14 cellular contexts compared by ENCODE assay signal in the genomic region with DNA sequence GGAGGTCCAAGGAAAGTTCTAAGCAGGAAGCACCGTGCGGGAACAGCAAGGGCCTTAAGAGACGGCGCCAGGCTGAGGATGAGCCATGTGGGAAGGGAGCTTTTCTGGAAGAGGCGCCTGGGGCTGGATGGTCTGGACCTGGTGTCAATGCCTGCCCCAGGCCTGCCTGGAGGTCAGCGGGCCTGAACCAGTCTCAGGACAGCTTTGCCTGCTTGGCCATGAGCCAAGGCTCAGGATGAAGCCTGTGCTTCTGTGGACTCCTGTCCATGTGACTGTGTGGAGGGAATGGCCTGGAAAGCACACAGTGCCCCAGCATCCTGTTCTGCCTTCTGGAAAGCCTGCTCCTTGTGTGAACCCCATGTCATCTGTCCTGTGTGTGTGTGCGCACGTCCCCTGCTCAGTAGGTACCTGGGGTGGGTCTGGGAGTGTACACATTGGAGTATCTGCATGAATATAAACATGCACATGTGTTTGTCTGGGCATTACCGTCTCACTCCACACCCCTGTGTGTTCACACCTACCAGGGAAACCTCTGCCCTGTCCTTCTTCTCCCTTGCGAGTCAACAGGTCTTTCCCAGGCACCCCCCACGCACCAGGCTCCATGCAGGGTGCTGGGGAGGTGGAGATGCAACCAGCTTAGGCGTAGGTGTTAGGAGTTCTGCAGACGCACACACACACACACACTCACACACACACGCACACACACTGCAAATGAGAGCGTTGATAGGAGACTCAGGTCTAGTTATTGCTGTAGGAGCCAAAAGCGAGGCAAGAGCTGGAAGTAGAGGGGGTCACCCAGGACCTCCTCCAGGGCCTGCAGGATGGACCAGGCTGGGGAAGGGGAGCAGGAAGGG. TPM values are rescaled to one million over a fixed set of nuclear protein-coding genes. Genes with fewer than 3 reads are reported as not detected.
DNase-seq lines count a peak whose midpoint lies in the region; ATAC-seq and TF ChIP-seq lines count a peak whose summit lies in the region.
"Had no signal": no experiment of that assay in that cellular context is flagged by ENCODE, and none has a peak within 500 bp of the region (broad histone marks: within the 10 kb centered on the region; RNA-seq: fewer than 3 reads in every experiment).

No MANE protein-coding gene starts in this region.

- no peak overlapping the region for H3K4me3 ChIP-seq in mucosa of descending colon
- H3K4me3 ChIP-seq in thyroid gland (replicated peaks in 1 of 3) = no peak overlapping the region
- H3K4me3 ChIP-seq: GM23338, pancreas, SJSA1 had no signal

- 82 to 85% methylated on average over 16 of the region's 16 CpGs for WGBS in thyroid gland, 2 donors

- intact Hi-C loops in mucosa of descending colon (cut with DNase I, micrococcal nuclease) (no loop called here), thyroid gland (cut with DNase I) (no loop called here)

- ATAC-seq in mucosa of descending colon = peak; percentile 39
- no peak for ATAC-seq in GM21619 (IDR thresholded peaks at IDR 0.05; ENCODE audit: unreplicated experiment)

- H3K9me3 ChIP-seq in mucosa of descending colon (no peaks in the 10 kb centered on the region), thyroid gland (no peaks in the 10 kb centered on the region)
- H3K9me3 ChIP-seq: pancreas, SJSA1 had no signal

- peak overlapping the region in 1 of 3 donors; percentile 17 for H3K27ac ChIP-seq in thyroid gland
- H3K27ac ChIP-seq: pancreas, SJSA1 had no signal

- H3K4me1 ChIP-seq in mucosa of descending colon (ENCODE audit: low read depth) (no peaks in the 10 kb centered on the region), thyroid gland (peaks cover 0 to 15% of the 10 kb centered on the region in 2 donors)
- H3K4me1 ChIP-seq: pancreas, SJSA1 had no signal

- no peak for TF ChIP-seq CTCF in mucosa of descending colon (IDR thresholded peaks at IDR 0.05)
- no peak for TF ChIP-seq CTCF in thyroid gland (IDR thresholded peaks at IDR 0.05)

- H3K27me3 ChIP-seq in thyroid gland = no peaks in the 10 kb centered on the region
- H3K27me3 ChIP-seq: pancreas had no signal

- TF ChIP-seq POLR2A in thyroid gland (IDR thresholded peaks at IDR 0.05) = no peak

- H3K36me3 ChIP-seq in mucosa of descending colon (ENCODE audit: low read depth) = no peaks in the 10 kb centered on the region
- no peaks in the 10 kb centered on the region for H3K36me3 ChIP-seq in thyroid gland
- H3K36me3 ChIP-seq: SJSA1 had no signal

- DNase-seq in DMS53 (lab: John Stamatoyannopoulos, UW) (peak; percentile 34), DMS53 treated with DMSO at 0.1 percent for 48 hours (lab: John Stamatoyannopoulos, UW; ENCODE audit: unreplicated experiment) (no peak), glomerular visceral epithelial cell (ENCODE audit: extremely low spot score) (peak; percentile 17), mucosa of descending colon (no peak), thyroid gland (peak; percentile 76 to 77), NCI-H748 (lab: John Stamatoyannopoulos, UW; ENCODE audit: unreplicated experiment) (no peak)
- no peak for DNase-seq in activated CD8-positive, alpha-beta memory T cell treated with anti-CD3 and anti-CD28 coated beads for 24 hours
- DNase-seq: activated CD4-positive, alpha-beta memory T cell treated with anti-CD3 and anti-CD28 coated beads for 36 hours; CD8-positive, alpha-beta memory T cell; NCI-H1092; pancreas had no signal

RNA-seq across cellular contexts. Expression of gene DAB2IP, which starts 24.8 kb away (rescaled TPM):
- 100 to 1,000 TPM; 109 to 157 (median 111) TPM for total RNA-seq in mucosa of descending colon
- total RNA-seq in thyroid gland = 10 to 100 TPM; 26.0 to 48.5 (median 38.2) TPM
- total RNA-seq: activated CD4-positive, alpha-beta memory T cell treated with anti-CD3 and anti-CD28 coated beads for 36 hours had no signal

Comparison
In these comparisons a context has a peak if more than half of its experiments do, and no peak if none do; other contexts are left out.
1. DNase-seq: peak in DMS53 (single experiment), glomerular visceral epithelial cell (single experiment) and thyroid gland (2 of 2); none in DMS53 treated with DMSO at 0.1 percent for 48 hours (single experiment), mucosa of descending colon (0 of 3), NCI-H748 (single experiment) and activated CD8-positive, alpha-beta memory T cell treated with anti-CD3 and anti-CD28 coated beads for 24 hours (single experiment).